In genomic region chr5:82512025-82512424, GRCh38 we compare ENCODE assay signal across 11 cellular contexts.
DNase-seq lines count a peak whose midpoint lies in the region; ATAC-seq lines count a peak whose summit lies in the region.
"Had no signal": no experiment of that assay in that cellular context is flagged by ENCODE, and none has a peak within 500 bp of the region (broad histone marks: within the 10 kb centered on the region; RNA-seq: fewer than 3 reads in every experiment).

No MANE protein-coding gene starts in this region.

- peak; percentile 80 for ATAC-seq in GM21723 (IDR thresholded peaks at IDR 0.05; ENCODE audit: unreplicated experiment)
- ATAC-seq in HG03442 (IDR thresholded peaks at IDR 0.05; ENCODE audit: unreplicated experiment): peak; percentile 76
- ATAC-seq: psoas muscle had no signal

- peak; percentile 8 for DNase-seq in activated naive CD4-positive, alpha-beta T cell treated with Interleukin-2 at 50 U/mL for 16 hours
- no peak for DNase-seq in activated naive CD4-positive, alpha-beta T cell treated with anti-CD3 and anti-CD28 coated beads, Interleukin-2, amount 50 U/mL, for 16 hours
- DNase-seq in stimulated activated CD4-positive, alpha-beta T cell treated with anti-CD3 and anti-CD28 coated beads, Interleukin-4, amount 100 ng/mL, for 1 hour: peak; percentile 4
- DNase-seq in midbrain (lab: John Stamatoyannopoulos, UW) (no peak), NCI-H1417 (lab: John Stamatoyannopoulos, UW) (no peak), cerebellar cortex (ENCODE audit: low spot score) (no peak)
- DNase-seq: Peyer's patch, psoas muscle, T1000 had no signal

Comparison
In these comparisons a context has a peak if more than half of its experiments do, and no peak if none do; other contexts are left out.
1. DNase-seq: peak in activated naive CD4-positive, alpha-beta T cell treated with Interleukin-2 at 50 U/mL for 16 hours (single experiment) and stimulated activated CD4-positive, alpha-beta T cell treated with anti-CD3 and anti-CD28 coated beads, Interleukin-4, amount 100 ng/mL, for 1 hour (single experiment); none in activated naive CD4-positive, alpha-beta T cell treated with anti-CD3 and anti-CD28 coated beads, Interleukin-2, amount 50 U/mL, for 16 hours (single experiment), midbrain (single experiment), NCI-H1417 (0 of 3) and cerebellar cortex (single experiment).